In the genomic region with DNA sequence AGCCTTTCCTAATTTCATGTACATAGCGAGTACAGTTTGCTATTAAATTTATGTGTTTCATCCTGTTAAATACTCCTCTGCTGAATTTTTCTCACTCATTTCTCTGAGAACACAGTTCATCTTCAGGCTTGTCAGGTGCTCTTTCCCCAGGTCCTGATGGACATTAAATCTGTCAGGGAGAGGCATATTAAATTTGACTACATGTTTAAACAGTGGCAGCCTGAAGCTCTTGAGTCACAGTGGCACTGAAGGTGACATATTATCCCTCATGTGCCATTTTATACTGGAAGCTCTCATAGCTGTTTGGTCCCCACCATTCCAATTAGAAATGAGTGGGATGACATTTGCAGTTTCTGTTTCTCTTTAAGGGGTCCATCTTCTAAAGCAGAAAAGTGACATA, we compare ENCODE assay signal across 20 cellular contexts.
DNase-seq lines count a peak whose midpoint lies in the region; FAIRE-seq and TF ChIP-seq lines count a peak whose summit lies in the region.
"Had no signal": no experiment of that assay in that cellular context is flagged by ENCODE, and none has a peak within 500 bp of the region (broad histone marks: within the 10 kb centered on the region; RNA-seq: fewer than 3 reads in every experiment).

No MANE protein-coding gene starts in this region.

- TF ChIP-seq CTCF in neural cell (IDR thresholded peaks at IDR 0.05; ENCODE audit: poor library complexity, severe bottlenecking): no peak

- no peaks in the 10 kb centered on the region for H3K36me3 ChIP-seq in neural cell (ENCODE audit: insufficient read depth, low read length)
- H3K36me3 ChIP-seq: BLaER1 treated with 17β-estradiol and CSF1 and Interleukin-3, amounts not matched to agents 10 nM and 100 nM had no signal

- peak; percentile 96 for TF ChIP-seq EP300 in neural cell (conservative IDR thresholded peaks at IDR 0.05; ENCODE audit: poor library complexity, severe bottlenecking)

- no peak overlapping the region for H2AFZ ChIP-seq in neural cell (ENCODE audit: low read depth, low read length)

- TF ChIP-seq RAD21 in neural cell (conservative IDR thresholded peaks at IDR 0.05): no peak

- no peaks in the 10 kb centered on the region for H3F3A ChIP-seq in neural cell (ENCODE audit: insufficient read depth, low read length, poor library complexity, severe bottlenecking)

- H3K4me2 ChIP-seq in neural cell (ENCODE audit: low read length): no peak overlapping the region
- H3K4me2 ChIP-seq: A549; BLaER1 treated with 17β-estradiol and CSF1 and Interleukin-3, amounts not matched to agents 10 nM and 100 nM had no signal

- no peak for FAIRE-seq in HTR-8/SVneo (lab: Jason Lieb, UNC)
- FAIRE-seq: A549, D721Med, GM12891, GM19239 had no signal

- no peak overlapping the region for H3K4me3 ChIP-seq in neural cell (ENCODE audit: low read length)
- H3K4me3 ChIP-seq: A549; BLaER1 treated with 17β-estradiol and CSF1 and Interleukin-3, amounts not matched to agents 10 nM and 100 nM had no signal

- H4K20me1 ChIP-seq in neural cell (ENCODE audit: insufficient read depth): no peaks in the 10 kb centered on the region
- H4K20me1 ChIP-seq: BLaER1 treated with 17β-estradiol and CSF1 and Interleukin-3, amounts not matched to agents 10 nM and 100 nM had no signal

- H3K27ac ChIP-seq in neural cell (ENCODE audit: low read length): no peak overlapping the region
- H3K27ac ChIP-seq: 22Rv1; A549; BLaER1 treated with 17β-estradiol and CSF1 and Interleukin-3, amounts not matched to agents 10 nM and 100 nM; C4-2B had no signal

- no peaks in the 10 kb centered on the region for H3K27me3 ChIP-seq in neural cell (ENCODE audit: insufficient read depth, low read depth, low read length)
- H3K27me3 ChIP-seq: BLaER1 treated with 17β-estradiol and CSF1 and Interleukin-3, amounts not matched to agents 10 nM and 100 nM had no signal

- no peaks in the 10 kb centered on the region for H3K79me2 ChIP-seq in neural cell (replicated peaks; ENCODE audit: insufficient read depth, low read length)

- H3K9me2 ChIP-seq in neural cell (ENCODE audit: insufficient read depth, low read length): no peaks in the 10 kb centered on the region

- H3K9ac ChIP-seq in neural cell (ENCODE audit: low read length): no peak overlapping the region
- H3K9ac ChIP-seq: BLaER1 treated with 17β-estradiol and CSF1 and Interleukin-3, amounts not matched to agents 10 nM and 100 nM had no signal

- H3K9me3 ChIP-seq in neural cell (ENCODE audit: low read length): no peaks in the 10 kb centered on the region
- H3K9me3 ChIP-seq: Caco-2 had no signal

- peak; percentile 1 for DNase-seq in NCI-H748 (lab: John Stamatoyannopoulos, UW; ENCODE audit: unreplicated experiment)
- DNase-seq in NCI-H748 treated with DMSO at 0.1 percent for 48 hours (lab: John Stamatoyannopoulos, UW): no peak
- DNase-seq in NCI-H69 (lab: John Stamatoyannopoulos, UW): peak; percentile 17
- DNase-seq in NCI-H345 (lab: John Stamatoyannopoulos, UW): no peak
- DNase-seq in HTR-8/SVneo (ENCODE audit: insufficient read length, low spot score): no peak
- DNase-seq: AML-193; Caco-2; Calu3; CD4-positive, alpha-beta T cell; CD8-positive, alpha-beta T cell; DMS79 treated with DMSO at 0.1 percent for 48 hours; GF-D8 had no signal

TF ChIP-seq in neural cell, 6 proteins besides CTCF, POLR2A, EP300 and RAD21:
- no peak for TF ChIP-seq EZH2 (IDR thresholded peaks at IDR 0.05; ENCODE audit: borderline replicate concordance, insufficient read depth, low read length, poor library complexity, severe bottlenecking)
- TF ChIP-seq, protein P1, sequence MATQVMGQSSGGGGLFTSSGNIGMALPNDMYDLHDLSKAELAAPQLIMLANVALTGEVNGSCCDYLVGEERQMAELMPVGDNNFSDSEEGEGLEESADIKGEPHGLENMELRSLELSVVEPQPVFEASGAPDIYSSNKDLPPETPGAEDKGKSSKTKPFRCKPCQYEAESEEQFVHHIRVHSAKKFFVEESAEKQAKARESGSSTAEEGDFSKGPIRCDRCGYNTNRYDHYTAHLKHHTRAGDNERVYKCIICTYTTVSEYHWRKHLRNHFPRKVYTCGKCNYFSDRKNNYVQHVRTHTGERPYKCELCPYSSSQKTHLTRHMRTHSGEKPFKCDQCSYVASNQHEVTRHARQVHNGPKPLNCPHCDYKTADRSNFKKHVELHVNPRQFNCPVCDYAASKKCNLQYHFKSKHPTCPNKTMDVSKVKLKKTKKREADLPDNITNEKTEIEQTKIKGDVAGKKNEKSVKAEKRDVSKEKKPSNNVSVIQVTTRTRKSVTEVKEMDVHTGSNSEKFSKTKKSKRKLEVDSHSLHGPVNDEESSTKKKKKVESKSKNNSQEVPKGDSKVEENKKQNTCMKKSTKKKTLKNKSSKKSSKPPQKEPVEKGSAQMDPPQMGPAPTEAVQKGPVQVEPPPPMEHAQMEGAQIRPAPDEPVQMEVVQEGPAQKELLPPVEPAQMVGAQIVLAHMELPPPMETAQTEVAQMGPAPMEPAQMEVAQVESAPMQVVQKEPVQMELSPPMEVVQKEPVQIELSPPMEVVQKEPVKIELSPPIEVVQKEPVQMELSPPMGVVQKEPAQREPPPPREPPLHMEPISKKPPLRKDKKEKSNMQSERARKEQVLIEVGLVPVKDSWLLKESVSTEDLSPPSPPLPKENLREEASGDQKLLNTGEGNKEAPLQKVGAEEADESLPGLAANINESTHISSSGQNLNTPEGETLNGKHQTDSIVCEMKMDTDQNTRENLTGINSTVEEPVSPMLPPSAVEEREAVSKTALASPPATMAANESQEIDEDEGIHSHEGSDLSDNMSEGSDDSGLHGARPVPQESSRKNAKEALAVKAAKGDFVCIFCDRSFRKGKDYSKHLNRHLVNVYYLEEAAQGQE (IDR thresholded peaks at IDR 0.05; ENCODE audit: borderline replicate concordance): peak; percentile 36
- TF ChIP-seq POLR2AphosphoS5 (IDR thresholded peaks at IDR 0.05): peak; percentile 70
- TF ChIP-seq MXI1 (conservative IDR thresholded peaks at IDR 0.05; ENCODE audit: poor library complexity, severe bottlenecking): no peak

Comparison
In these comparisons a context has a peak if more than half of its experiments do, and no peak if none do; other contexts are left out.
1. DNase-seq: peak in NCI-H748 (single experiment) and NCI-H69 (single experiment); none in NCI-H748 treated with DMSO at 0.1 percent for 48 hours (single experiment), NCI-H345 (single experiment) and HTR-8/SVneo (single experiment).